8 cellular contexts compared by ENCODE assay signal in the genomic region with DNA sequence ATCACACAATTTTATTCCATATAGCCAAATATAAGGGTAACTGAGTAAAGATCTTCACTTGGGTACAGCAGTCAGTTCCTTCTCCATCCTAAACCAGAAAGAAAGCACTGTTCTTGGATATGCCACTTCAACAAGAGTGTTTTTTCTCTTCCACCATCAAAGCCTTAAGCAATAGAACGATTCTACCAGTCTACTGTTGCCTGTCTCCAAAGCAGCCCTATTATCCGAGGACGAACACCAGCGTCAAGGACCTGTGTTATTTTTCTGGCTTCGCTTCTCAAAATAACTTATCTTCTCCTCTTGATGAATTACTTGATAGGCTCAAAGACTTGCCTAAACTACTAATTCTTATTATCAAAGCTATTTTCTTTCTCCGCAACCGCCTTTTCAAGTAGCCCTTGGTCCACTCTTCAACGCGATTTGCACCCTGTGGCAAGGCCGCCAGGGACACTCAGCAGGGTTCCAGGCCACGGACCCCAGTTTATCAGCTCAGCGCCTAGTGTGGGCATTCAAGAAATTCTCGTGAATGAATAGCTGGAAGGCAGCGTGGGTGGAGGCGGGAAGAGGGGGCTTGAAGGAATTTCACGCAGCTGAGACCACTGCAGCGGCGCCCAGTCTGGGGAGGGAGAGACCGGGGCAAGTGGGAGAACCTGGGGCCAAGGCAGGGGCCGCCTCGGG. TPM values are rescaled to one million over a fixed set of nuclear protein-coding genes. Genes with fewer than 3 reads are reported as not detected.
DNase-seq lines count a peak whose midpoint lies in the region; ATAC-seq and TF ChIP-seq lines count a peak whose summit lies in the region.

No MANE protein-coding gene starts in this region.

- H3K9me3 ChIP-seq in AG04450 (ENCODE audit: control insufficient read depth, insufficient read depth, low read length) (peaks cover 5% of the 10 kb centered on the region; the same call in 1 of the 2 replicates), iPS-18a (ENCODE audit: control insufficient read depth, low read depth, low read length) (no peaks in the 10 kb centered on the region), skeletal muscle tissue (ENCODE audit: control insufficient read depth in 3 of 3, low read length in 3 of 3) (no peaks in the 10 kb centered on the region)

- TF ChIP-seq CTCF in AG04450 (IDR thresholded peaks at IDR 0.05; ENCODE audit: low read depth, low read length), result 0 out of 2 replicates have a peak, but pooled peaks have one; percentile 16

- DNase-seq in AG04450 (ENCODE audit: low read depth, low spot score) (no peak), Kasumi-1 (lab: John Stamatoyannopoulos, UW) (peak; percentile 36 to 66), dedifferentiated amniotic fluid mesenchymal stem cell (ENCODE audit: extremely low spot score) (no peak)

- H3K9ac ChIP-seq in iPS-18a (ENCODE audit: low read length) (peak overlapping the region; percentile 85), skeletal muscle tissue (ENCODE audit: low read depth in 1 of 3, low read length in 3 of 3) (peak overlapping the region; percentile 85 to 93 (median 90))

- POLR2A ChIA-PET in AG04450 (lab: Yijun Ruan, JAX), result interaction anchor here (0.5 to 1.6 kb wide), 11 partner anchors 7 to 501 kb away, joined by 3 to 9 read pairs (median 4); partner anchors contain the start of gene FZD7

- peak; percentile 2 for ATAC-seq in GM18907 (IDR thresholded peaks at IDR 0.05; ENCODE audit: unreplicated experiment)
- ATAC-seq in GM18517 (IDR thresholded peaks at IDR 0.05; ENCODE audit: unreplicated experiment), result no peak

- H3K4me1 ChIP-seq in iPS-18a (ENCODE audit: control insufficient read depth, low read depth, low read length) (peaks cover 17% of the 10 kb centered on the region), skeletal muscle tissue (ENCODE audit: control insufficient read depth in 3 of 3, insufficient read depth in 3 of 3, low read length in 3 of 3) (peaks cover 5 to 22% (median 17%) of the 10 kb centered on the region in 3 donors)

- H3K36me3 ChIP-seq in iPS-18a (ENCODE audit: control insufficient read depth, low read depth, low read length) (no peaks in the 10 kb centered on the region), skeletal muscle tissue (ENCODE audit: control insufficient read depth in 3 of 3, insufficient read depth in 3 of 3, low read length in 3 of 3) (no peaks in the 10 kb centered on the region)

- no peaks in the 10 kb centered on the region for H3K27me3 ChIP-seq in AG04450 (ENCODE audit: control insufficient read depth, insufficient read depth, low read length)
- no peaks in the 10 kb centered on the region for H3K27me3 ChIP-seq in iPS-18a (ENCODE audit: control insufficient read depth, insufficient read depth, low read length)
- H3K27me3 ChIP-seq in skeletal muscle tissue (ENCODE audit: control insufficient read depth in 3 of 3, insufficient read depth in 3 of 3, low read length in 3 of 3), result no peaks in the 10 kb centered on the region

- H3K4me3 ChIP-seq in AG04450 (ENCODE audit: low read depth, low read length) (peak overlapping the region; percentile 91), iPS-18a (ENCODE audit: low read length) (peak overlapping the region; percentile 82), skeletal muscle tissue (ENCODE audit: low read length in 3 of 3) (peak overlapping the region; percentile 76 to 96 (median 96))

- CTCF ChIA-PET in AG04450 (lab: Charles Lee), result interaction anchor here (0.7 to 0.9 kb wide), 2 partner anchors 16 to 278 kb away, joined by 3 read pairs; no protein-coding TSS in a partner anchor

- H3K27ac ChIP-seq in AG04450 (ENCODE audit: low read depth, low read length) (peak overlapping the region; percentile 88), angular gyrus (ENCODE audit: low read depth, low read length) (peak overlapping the region; percentile 84), iPS-18a (ENCODE audit: low read length) (peak overlapping the region; percentile 57), skeletal muscle tissue (ENCODE audit: low read depth, low read length) (peak overlapping the region; percentile 79)

RNA-seq across cellular contexts. Expression of gene ALS2, which starts 0.6 kb away (rescaled TPM):
- 21.9 and 23.5 TPM in 2 replicates for polyA plus RNA-seq in AG04450 (2011; rRNA removed)
- 39.6 and 40.4 TPM in 2 replicates for polyA minus RNA-seq in AG04450 (2011; rRNA and poly(A)+ RNA removed)
- total RNA-seq in skeletal muscle tissue, result 28.2 TPM

RNA-seq across cellular contexts. Expression of gene CDK15, which starts 26.2 kb away (rescaled TPM):
- polyA plus RNA-seq in AG04450 (2011; rRNA removed), result 16.0 and 18.6 TPM in 2 replicates
- polyA minus RNA-seq in AG04450 (2011; rRNA and poly(A)+ RNA removed), result 18.5 and 19.0 TPM in 2 replicates
- 0.52 TPM for total RNA-seq in skeletal muscle tissue

Comparison
In these comparisons a context has a peak if more than half of its experiments do, and no peak if none do; other contexts are left out.
1. DNase-seq: peak in Kasumi-1 (2 of 2); none in AG04450 (single experiment) and dedifferentiated amniotic fluid mesenchymal stem cell (single experiment).
2. Peak in every context shown above with its lines, with median percentiles within 50 percentile points of each other: H3K27ac ChIP-seq and H3K4me3 ChIP-seq.